Comparison of ENCODE assay signal across 8 cellular contexts in genomic region chr7:44607141-44608068, GRCh38. TPM values are rescaled to one million over a fixed set of nuclear protein-coding genes. Genes with fewer than 3 reads are reported as not detected.
DNase-seq lines count a peak whose midpoint lies in the region; FAIRE-seq and TF ChIP-seq lines count a peak whose summit lies in the region.

No MANE protein-coding gene starts in this region.

- H3K27ac Mint-ChIP-seq in T-helper 1 cell treated with Interleukin-12 subunit alpha and Interleukin-12 subunit beta and Interleukin-4 antibody, amounts not matched to agents 30 μg/mL and 1 μg/mL, for 36 hours: peak overlapping the region; percentile 95
- peak overlapping the region; percentile 97 for H3K27ac Mint-ChIP-seq in activated T-helper 1 cell treated with anti-CD3 and anti-CD28 coated beads, Interleukin-12 subunit alpha, Interleukin-12 subunit beta, Interleukin-2, Interleukin-4 antibody, amounts not matched to agents 30 ng/mL and 10 ng/mL and 1 ng/mL, durations not matched to agents 14 hours and 24 hours and 36 hours

- H3K4me1 Mint-ChIP-seq in T-helper 1 cell treated with Interleukin-12 subunit alpha and Interleukin-12 subunit beta and Interleukin-4 antibody, amounts not matched to agents 30 μg/mL and 1 μg/mL, for 36 hours (ENCODE audit: low read depth): peaks cover 37% of the 10 kb centered on the region
- H3K4me1 Mint-ChIP-seq in activated T-helper 1 cell treated with anti-CD3 and anti-CD28 coated beads, Interleukin-12 subunit alpha, Interleukin-12 subunit beta, Interleukin-2, Interleukin-4 antibody, amounts not matched to agents 30 ng/mL and 10 ng/mL and 1 ng/mL, durations not matched to agents 14 hours and 24 hours and 36 hours (ENCODE audit: low read depth): peaks cover 45% of the 10 kb centered on the region

- peaks cover 17% of the 10 kb centered on the region for H3K36me3 Mint-ChIP-seq in T-helper 1 cell treated with Interleukin-12 subunit alpha and Interleukin-12 subunit beta and Interleukin-4 antibody, amounts not matched to agents 30 μg/mL and 1 μg/mL, for 36 hours (ENCODE audit: low read depth)
- peaks cover 4% of the 10 kb centered on the region for H3K36me3 Mint-ChIP-seq in activated T-helper 1 cell treated with anti-CD3 and anti-CD28 coated beads, Interleukin-12 subunit alpha, Interleukin-12 subunit beta, Interleukin-2, Interleukin-4 antibody, amounts not matched to agents 30 ng/mL and 10 ng/mL and 1 ng/mL, durations not matched to agents 14 hours and 24 hours and 36 hours (ENCODE audit: low read depth)

- peak overlapping the region; percentile 99 for H3K4me3 Mint-ChIP-seq in T-helper 1 cell treated with Interleukin-12 subunit alpha and Interleukin-12 subunit beta and Interleukin-4 antibody, amounts not matched to agents 30 μg/mL and 1 μg/mL, for 36 hours
- peak overlapping the region; percentile 98 for H3K4me3 Mint-ChIP-seq in activated T-helper 1 cell treated with anti-CD3 and anti-CD28 coated beads, Interleukin-12 subunit alpha, Interleukin-12 subunit beta, Interleukin-2, Interleukin-4 antibody, amounts not matched to agents 30 ng/mL and 10 ng/mL and 1 ng/mL, durations not matched to agents 14 hours and 24 hours and 36 hours

- H3K27me3 Mint-ChIP-seq in T-helper 1 cell treated with Interleukin-12 subunit alpha and Interleukin-12 subunit beta and Interleukin-4 antibody, amounts not matched to agents 30 μg/mL and 1 μg/mL, for 36 hours (ENCODE audit: low read depth): peaks cover 8% of the 10 kb centered on the region
- peaks cover 6% of the 10 kb centered on the region for H3K27me3 Mint-ChIP-seq in activated T-helper 1 cell treated with anti-CD3 and anti-CD28 coated beads, Interleukin-12 subunit alpha, Interleukin-12 subunit beta, Interleukin-2, Interleukin-4 antibody, amounts not matched to agents 30 ng/mL and 10 ng/mL and 1 ng/mL, durations not matched to agents 14 hours and 24 hours and 36 hours (ENCODE audit: insufficient read depth)

- intact Hi-C loops in activated T-helper 1 cell treated with anti-CD3 and anti-CD28 coated beads, Interleukin-12 subunit alpha, Interleukin-12 subunit beta, Interleukin-2, Interleukin-4 antibody, amounts not matched to agents 30 ng/mL and 10 ng/mL and 1 ng/mL, durations not matched to agents 14 hours and 24 hours and 36 hours (cut with micrococcal nuclease): loop anchor here (2.0 kb wide), 1 partner anchor 33 kb away; no protein-coding TSS in a partner anchor
- intact Hi-C loops in kidney (cut with DNase I): no loop called here

- H3K36me3 ChIP-seq in kidney (ENCODE audit: control insufficient read depth in 1 of 2, insufficient read depth in 2 of 2, low read length in 2 of 2) (no peaks in the 10 kb centered on the region), suprapubic skin (no peaks in the 10 kb centered on the region)

- peak overlapping the region; percentile 87 to 97 for H3K9ac ChIP-seq in kidney (ENCODE audit: low read length in 2 of 2)

- H3K27ac ChIP-seq in kidney (ENCODE audit: low read depth in 2 of 2, low read length in 2 of 2): peak overlapping the region; percentile 99 to 100
- peak overlapping the region; percentile 99 for H3K27ac ChIP-seq in suprapubic skin

- TF ChIP-seq POLR2A in suprapubic skin (IDR thresholded peaks at IDR 0.05): no peak

- H3K4me1 ChIP-seq in kidney (ENCODE audit: control insufficient read depth in 1 of 2, insufficient read depth in 1 of 2, low read depth in 1 of 2, low read length in 2 of 2) (peaks cover 0 to 3% of the 10 kb centered on the region in 2 donors), suprapubic skin (peaks cover 38% of the 10 kb centered on the region)

- H3K4me3 ChIP-seq in kidney (ENCODE audit: low read length in 2 of 2): peak overlapping the region; percentile 85 to 93
- peak overlapping the region; percentile 81 for H3K4me3 ChIP-seq in suprapubic skin

- 51% methylated on average over 30 of the region's 35 CpGs for WGBS in suprapubic skin

- TF ChIP-seq EP300 in suprapubic skin (IDR thresholded peaks at IDR 0.05): no peak

- no peak for FAIRE-seq in kidney (lab: Jason Lieb, UNC)

- no peaks in the 10 kb centered on the region for H3K27me3 ChIP-seq in suprapubic skin

- TF ChIP-seq CTCF in kidney (IDR thresholded peaks at IDR 0.05; ENCODE audit: borderline replicate concordance, extremely low read depth, insufficient read depth) (no peak), suprapubic skin (IDR thresholded peaks at IDR 0.05) (no peak)

- DNase-seq in T-helper 1 cell (no peak), kidney (no peak), suprapubic skin (ENCODE audit: low spot score in 2 of 2) (peak in 1 of 2 donors; percentile 13), SW480 (ENCODE audit: low spot score) (no peak), COLO668 (lab: John Stamatoyannopoulos, UW; ENCODE audit: unreplicated experiment) (no peak), UCSD-AML1 (lab: John Stamatoyannopoulos, UW; ENCODE audit: unreplicated experiment) (no peak)
- no peak for DNase-seq in activated T-helper 1 cell treated with anti-CD3 and anti-CD28 coated beads, Interleukin-12 subunit alpha, Interleukin-12 subunit beta, Interleukin-2, Interleukin-4 antibody, amounts not matched to agents 30 ng/mL and 10 ng/mL and 1 ng/mL, durations not matched to agents 14 hours and 24 hours and 36 hours (ENCODE audit: low spot score)

- no peaks in the 10 kb centered on the region for H3K9me3 Mint-ChIP-seq in T-helper 1 cell treated with Interleukin-12 subunit alpha and Interleukin-12 subunit beta and Interleukin-4 antibody, amounts not matched to agents 30 μg/mL and 1 μg/mL, for 36 hours
- no peaks in the 10 kb centered on the region for H3K9me3 Mint-ChIP-seq in activated T-helper 1 cell treated with anti-CD3 and anti-CD28 coated beads, Interleukin-12 subunit alpha, Interleukin-12 subunit beta, Interleukin-2, Interleukin-4 antibody, amounts not matched to agents 30 ng/mL and 10 ng/mL and 1 ng/mL, durations not matched to agents 14 hours and 24 hours and 36 hours

- H3K9me3 ChIP-seq in kidney (ENCODE audit: control insufficient read depth in 1 of 2, low read length in 2 of 2): no peaks in the 10 kb centered on the region
- no peaks in the 10 kb centered on the region for H3K9me3 ChIP-seq in suprapubic skin

RNA-seq across cellular contexts. Expression of gene OGDH, which starts 1.0 kb away (rescaled TPM):
- total RNA-seq in activated T-helper 1 cell treated with anti-CD3 and anti-CD28 coated beads, Interleukin-12 subunit alpha, Interleukin-12 subunit beta, Interleukin-2, Interleukin-4 antibody, amounts not matched to agents 30 ng/mL and 10 ng/mL and 1 ng/mL, durations not matched to agents 14 hours and 24 hours and 36 hours: 101 and 105 TPM in 2 replicates
- total RNA-seq in kidney (132 TPM), suprapubic skin (100 to 1,000 TPM in 3 of 4 donors, 10 to 100 TPM in 1; 98.6 to 146 (median 127) TPM)
- polyA plus RNA-seq in kidney (ENCODE audit: insufficient read depth, low read depth, low replicate concordance): 108 TPM

RNA-seq across cellular contexts. Expression of gene TMED4, which starts 25.4 kb away (rescaled TPM):
- total RNA-seq in activated T-helper 1 cell treated with anti-CD3 and anti-CD28 coated beads, Interleukin-12 subunit alpha, Interleukin-12 subunit beta, Interleukin-2, Interleukin-4 antibody, amounts not matched to agents 30 ng/mL and 10 ng/mL and 1 ng/mL, durations not matched to agents 14 hours and 24 hours and 36 hours: 74.9 and 79.6 TPM in 2 replicates
- total RNA-seq in kidney (105 TPM), suprapubic skin (100 to 1,000 TPM in 1 of 4 donors, 10 to 100 TPM in 3; 76.8 to 101 (median 93.2) TPM)
- 138 TPM for polyA plus RNA-seq in kidney (ENCODE audit: insufficient read depth, low read depth, low replicate concordance)

RNA-seq across cellular contexts. Expression of gene DDX56, which starts 33.7 kb away (rescaled TPM):
- total RNA-seq in activated T-helper 1 cell treated with anti-CD3 and anti-CD28 coated beads, Interleukin-12 subunit alpha, Interleukin-12 subunit beta, Interleukin-2, Interleukin-4 antibody, amounts not matched to agents 30 ng/mL and 10 ng/mL and 1 ng/mL, durations not matched to agents 14 hours and 24 hours and 36 hours: 165 and 166 TPM in 2 replicates
- total RNA-seq in kidney (62.0 TPM), suprapubic skin (100 to 1,000 TPM in 1 of 4 donors, 10 to 100 TPM in 3; 58.3 to 109 (median 69.5) TPM)
- 83.6 TPM for polyA plus RNA-seq in kidney (ENCODE audit: insufficient read depth, low read depth, low replicate concordance)
